Comparison of ENCODE assay signal across 33 cellular contexts in genomic region chr19:58035863-58036262, GRCh38. TPM values are rescaled to one million over a fixed set of nuclear protein-coding genes. Genes with fewer than 3 reads are reported as not detected.
"Had no signal": no experiment of that assay in that cellular context is flagged by ENCODE, and none has a peak within 500 bp of the region (broad histone marks: within the 10 kb centered on the region; RNA-seq: fewer than 3 reads in every experiment).

No MANE protein-coding gene starts in this region.

- H3K27ac Mint-ChIP-seq: activated CD4-positive, alpha-beta memory T cell treated with anti-CD3 and anti-CD28 coated beads for 36 hours; activated CD4-positive, alpha-beta T cell treated with anti-CD3 and anti-CD28 coated beads, Interleukin-2, amount 10 ng/mL, durations not matched to agents 24 days and 14 days; activated naive CD4-positive, alpha-beta T cell treated with anti-CD3 and anti-CD28 coated beads, Interleukin-2, amount 50 U/mL, for 24 hours; activated naive CD8-positive, alpha-beta T cell treated with anti-CD3 and anti-CD28 coated beads, Interleukin-2, amount 50 U/mL, for 24 hours; activated T-helper 2 cell treated with anti-CD3 and anti-CD28 coated beads, Interferon-gamma antibody, Interleukin-2, Interleukin-4, amounts not matched to agents 10 μg/mL and 5 μg/mL and 100 μg/mL, durations not matched to agents 14 hours and 24 hours and 36 hours; T-helper 17 cell had no signal

- H3K4me3 ChIP-seq: gastroesophageal sphincter, smooth muscle cell, suprapubic skin, tibial artery had no signal

- H3K27me3 Mint-ChIP-seq: T-helper 17 cell had no signal

- H3K4me1 Mint-ChIP-seq: activated CD4-positive, alpha-beta T cell treated with anti-CD3 and anti-CD28 coated beads, Interleukin-2, amount 10 ng/mL, durations not matched to agents 24 days and 14 days; activated naive CD4-positive, alpha-beta T cell treated with anti-CD3 and anti-CD28 coated beads, Interleukin-2, amount 50 U/mL, for 24 hours; activated naive CD8-positive, alpha-beta T cell treated with anti-CD3 and anti-CD28 coated beads, Interleukin-2, amount 50 U/mL, for 24 hours; T-helper 17 cell had no signal

- FAIRE-seq: colon, kidney had no signal

- DNase-seq: activated CD4-positive, alpha-beta memory T cell treated with anti-CD3 and anti-CD28 coated beads for 36 hours; activated CD4-positive, alpha-beta T cell treated with anti-CD3 and anti-CD28 coated beads, Interleukin-2, amount 10 ng/mL, durations not matched to agents 24 days and 14 days; activated CD4-positive, CD25-positive, alpha-beta regulatory T cell treated with anti-CD3 and anti-CD28 coated beads, Interleukin-2, amount 50 U/mL, for 72 hours; activated naive CD8-positive, alpha-beta T cell treated with anti-CD3 and anti-CD28 coated beads, Interleukin-2, amount 50 U/mL, for 24 hours; activated T-cell treated with anti-CD3 and anti-CD28 coated beads, Interleukin-2, amount 50 U/mL, for 48 hours; effector CD8-positive, alpha-beta T cell; erythroblast; hippocampal formation; kidney; left colon; midbrain; naive thymus-derived CD4-positive, alpha-beta T cell; retina; stimulated activated CD4-positive, alpha-beta T cell treated with anti-CD3 and anti-CD28 coated beads, Interleukin-15, amount 100 ng/mL, for 24 hours; stimulated activated CD4-positive, alpha-beta T cell treated with anti-CD3 and anti-CD28 coated beads, Interleukin-2, amount 100 ng/mL, for 24 hours; stimulated activated naive CD4-positive, alpha-beta T cell; SW 1271; T-helper 17 cell; T1000; tibial artery; WERI-Rb-1 had no signal

- H3K4me3 Mint-ChIP-seq: activated CD4-positive, alpha-beta memory T cell treated with anti-CD3 and anti-CD28 coated beads for 36 hours; activated CD4-positive, alpha-beta T cell treated with anti-CD3 and anti-CD28 coated beads, Interleukin-2, amount 10 ng/mL, durations not matched to agents 24 days and 14 days; activated naive CD4-positive, alpha-beta T cell treated with anti-CD3 and anti-CD28 coated beads, Interleukin-2, amount 50 U/mL, for 24 hours; activated naive CD8-positive, alpha-beta T cell treated with anti-CD3 and anti-CD28 coated beads, Interleukin-2, amount 50 U/mL, for 24 hours; T-helper 17 cell had no signal

- H3K27ac ChIP-seq: gastroesophageal sphincter, suprapubic skin, tibial artery, WERI-Rb-1 had no signal

- ATAC-seq: activated naive CD8-positive, alpha-beta T cell treated with anti-CD3 and anti-CD28 coated beads, Interleukin-2, amount 50 U/mL, for 24 hours; gastroesophageal sphincter; left colon; naive thymus-derived CD4-positive, alpha-beta T cell; T-helper 17 cell had no signal

- H3K36me3 ChIP-seq: gastroesophageal sphincter, suprapubic skin, WERI-Rb-1 had no signal

- H3K4me2 ChIP-seq: smooth muscle cell had no signal

RNA-seq across cellular contexts. Expression of gene ZSCAN1, which starts 2.0 kb away (rescaled TPM):
- total RNA-seq: activated CD4-positive, alpha-beta memory T cell treated with anti-CD3 and anti-CD28 coated beads for 36 hours; activated CD4-positive, alpha-beta T cell treated with anti-CD3 and anti-CD28 coated beads, Interleukin-2, amount 10 ng/mL, durations not matched to agents 24 days and 14 days; activated T-helper 2 cell treated with anti-CD3 and anti-CD28 coated beads, Interferon-gamma antibody, Interleukin-2, Interleukin-4, amounts not matched to agents 10 μg/mL and 5 μg/mL and 100 μg/mL, durations not matched to agents 14 hours and 24 hours and 36 hours; dermis microvascular lymphatic vessel endothelial cell; fibroblast of lung; fibroblast of villous mesenchyme; gastroesophageal sphincter; left colon; liver; naive thymus-derived CD4-positive, alpha-beta T cell; osteocyte; posterior vena cava; smooth muscle cell; suprapubic skin; T-helper 17 cell had no signal
- polyA plus RNA-seq: fibroblast of lung; naive thymus-derived CD4-positive, alpha-beta T cell had no signal

RNA-seq across cellular contexts. Expression of gene ZNF135, which starts 23.2 kb away (rescaled TPM):
- total RNA-seq: activated CD4-positive, alpha-beta T cell treated with anti-CD3 and anti-CD28 coated beads, Interleukin-2, amount 10 ng/mL, durations not matched to agents 24 days and 14 days; activated T-helper 2 cell treated with anti-CD3 and anti-CD28 coated beads, Interferon-gamma antibody, Interleukin-2, Interleukin-4, amounts not matched to agents 10 μg/mL and 5 μg/mL and 100 μg/mL, durations not matched to agents 14 hours and 24 hours and 36 hours had no signal
